ENCODE assay signal across 40 cellular contexts in the genomic region with DNA sequence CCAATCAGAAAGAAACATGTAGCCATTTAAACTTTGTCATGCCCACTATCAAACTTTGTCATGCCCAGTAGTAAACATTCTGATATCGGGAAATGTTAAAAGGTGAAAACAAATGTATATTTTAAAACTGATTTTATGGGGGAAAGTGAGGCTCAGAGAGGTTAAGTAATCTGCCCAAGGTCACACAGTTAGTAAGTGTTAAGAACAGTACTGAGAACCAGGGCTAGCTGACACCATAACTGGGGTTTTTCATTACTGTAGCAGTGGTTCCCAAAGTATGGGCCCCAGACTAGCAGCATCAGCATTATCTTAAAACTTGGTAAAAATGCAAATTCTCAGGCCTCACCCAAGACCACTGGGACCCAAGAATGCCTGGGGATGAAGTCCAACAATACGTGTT. TPM values are rescaled to one million over a fixed set of nuclear protein-coding genes. Genes with fewer than 3 reads are reported as not detected.
"Had no signal": no experiment of that assay in that cellular context is flagged by ENCODE, and none has a peak within 500 bp of the region (broad histone marks: within the 10 kb centered on the region; RNA-seq: fewer than 3 reads in every experiment).

No MANE protein-coding gene starts in this region.

- H3K36me3 ChIP-seq: adrenal gland, ascending aorta, brain microvascular endothelial cell, breast epithelium, cardiac muscle cell had no signal

- ATAC-seq: activated naive CD4-positive, alpha-beta T cell treated with anti-CD3 and anti-CD28 coated beads, Interleukin-2, amount 50 U/mL, for 72 hours; activated naive CD8-positive, alpha-beta T cell treated with anti-CD3 and anti-CD28 coated beads, Interleukin-2, amount 50 U/mL, for 24 hours; activated T-cell treated with anti-CD3 and anti-CD28 coated beads, Interleukin-2, amount 50 U/mL, for 4 hours; activated T-cell treated with anti-CD3 and anti-CD28 coated beads, Interleukin-2, amount 50 U/mL, for 72 hours; activated T-helper 17 cell treated with anti-CD3 and anti-CD28 coated beads, Interleukin-2, amount 50 U/mL, for 72 hours; body of pancreas had no signal

- FAIRE-seq: astrocyte, bronchial epithelial cell had no signal

- H3K27ac ChIP-seq: adrenal gland, ascending aorta, body of pancreas, brain microvascular endothelial cell, breast epithelium, cardiac muscle cell had no signal

- H3K9me3 ChIP-seq: adrenal gland, ascending aorta, body of pancreas, breast epithelium had no signal

- DNase-seq: activated effector memory CD4-positive, alpha-beta T cell treated with anti-CD3 and anti-CD28 coated beads, Interleukin-2, amount 50 U/mL, for 16 hours; activated effector memory CD4-positive, alpha-beta T cell treated with Interleukin-2 at 50 U/mL for 16 hours; activated gamma-delta T cell; activated gamma-delta T cell treated with Interleukin-2 at 50 U/mL for 16 hours; activated naive CD4-positive, alpha-beta T cell; activated naive CD4-positive, alpha-beta T cell treated with anti-CD3 and anti-CD28 coated beads for 36 hours; activated naive CD4-positive, alpha-beta T cell treated with anti-CD3 and anti-CD28 coated beads, Interleukin-2, amount 10 ng/mL, durations not matched to agents 7 days and 5 days; activated naive CD4-positive, alpha-beta T cell treated with anti-CD3 and anti-CD28 coated beads, Interleukin-2, amount 50 U/mL, for 16 hours; activated naive CD4-positive, alpha-beta T cell treated with Interleukin-2 at 50 U/mL for 16 hours; activated naive CD8-positive, alpha-beta T cell treated with anti-CD3 and anti-CD28 coated beads for 36 hours; activated naive CD8-positive, alpha-beta T cell treated with anti-CD3 and anti-CD28 coated beads, Interleukin-2, amount 10 ng/mL, durations not matched to agents 7 days and 5 days; activated naive CD8-positive, alpha-beta T cell treated with anti-CD3 and anti-CD28 coated beads, Interleukin-2, amount 50 U/mL, for 24 hours; activated T-cell treated with anti-CD3 and anti-CD28 coated beads, Interleukin-2, amount 50 U/mL, for 1 hour; activated T-cell treated with anti-CD3 and anti-CD28 coated beads, Interleukin-2, amount 50 U/mL, for 24 hours; activated T-cell treated with anti-CD3 and anti-CD28 coated beads, Interleukin-2, amount 50 U/mL, for 4 hours; activated T-cell treated with anti-CD3 and anti-CD28 coated beads, Interleukin-2, amount 50 U/mL, for 48 hours; activated T-cell treated with anti-CD3 and anti-CD28 coated beads, Interleukin-2, amount 50 U/mL, for 72 hours; adrenal gland; amniotic stem cell; amygdala; anterior cingulate cortex; aorta; body of pancreas; brain microvascular endothelial cell; caudate nucleus; central memory CD4-positive, alpha-beta T cell; cerebellar nuclear complex had no signal

- H3K4me3 ChIP-seq: adrenal gland, ascending aorta, body of pancreas, breast epithelium, cardiac muscle cell had no signal

- H3K36me3 Mint-ChIP-seq: activated naive CD4-positive, alpha-beta T cell treated with anti-CD3 and anti-CD28 coated beads, Interleukin-2, amount 50 U/mL, for 24 hours; activated naive CD4-positive, alpha-beta T cell treated with anti-CD3 and anti-CD28 coated beads, Interleukin-2, amount 50 U/mL, for 72 hours; activated naive CD8-positive, alpha-beta T cell had no signal

- H3K27ac Mint-ChIP-seq: activated naive CD4-positive, alpha-beta T cell treated with anti-CD3 and anti-CD28 coated beads for 36 hours; activated naive CD4-positive, alpha-beta T cell treated with anti-CD3 and anti-CD28 coated beads, Interleukin-2, amount 10 ng/mL, durations not matched to agents 7 days and 5 days; activated naive CD4-positive, alpha-beta T cell treated with anti-CD3 and anti-CD28 coated beads, Interleukin-2, amount 50 U/mL, for 24 hours; activated naive CD4-positive, alpha-beta T cell treated with anti-CD3 and anti-CD28 coated beads, Interleukin-2, amount 50 U/mL, for 72 hours; activated naive CD8-positive, alpha-beta T cell; activated naive CD8-positive, alpha-beta T cell treated with anti-CD3 and anti-CD28 coated beads for 36 hours; activated naive CD8-positive, alpha-beta T cell treated with anti-CD3 and anti-CD28 coated beads, Interleukin-2, amount 10 ng/mL, durations not matched to agents 7 days and 5 days; activated naive CD8-positive, alpha-beta T cell treated with anti-CD3 and anti-CD28 coated beads, Interleukin-2, amount 50 U/mL, for 24 hours; activated T-cell treated with anti-CD3 and anti-CD28 coated beads, Interleukin-2, amount 50 U/mL, for 24 hours; activated T-cell treated with anti-CD3 and anti-CD28 coated beads, Interleukin-2, amount 50 U/mL, for 72 hours; activated T-helper 1 cell treated with anti-CD3 and anti-CD28 coated beads, Interleukin-12 subunit alpha, Interleukin-12 subunit beta, Interleukin-2, Interleukin-4 antibody, amounts not matched to agents 30 ng/mL and 10 ng/mL and 1 ng/mL, durations not matched to agents 14 hours and 24 hours and 36 hours; activated T-helper 17 cell treated with anti-CD3 and anti-CD28 coated beads, Interleukin-2, amount 50 U/mL, for 72 hours; activated T-helper 2 cell treated with anti-CD3 and anti-CD28 coated beads, Interferon-gamma antibody, Interleukin-2, Interleukin-4, amounts not matched to agents 10 μg/mL and 5 μg/mL and 100 μg/mL, durations not matched to agents 14 hours and 24 hours and 36 hours; brain had no signal

- H3K27me3 Mint-ChIP-seq: activated naive CD4-positive, alpha-beta T cell treated with anti-CD3 and anti-CD28 coated beads, Interleukin-2, amount 50 U/mL, for 24 hours; activated naive CD8-positive, alpha-beta T cell had no signal

- H3K4me3 Mint-ChIP-seq: activated naive CD4-positive, alpha-beta T cell treated with anti-CD3 and anti-CD28 coated beads for 36 hours; activated naive CD4-positive, alpha-beta T cell treated with anti-CD3 and anti-CD28 coated beads, Interleukin-2, amount 10 ng/mL, durations not matched to agents 7 days and 5 days; activated naive CD4-positive, alpha-beta T cell treated with anti-CD3 and anti-CD28 coated beads, Interleukin-2, amount 50 U/mL, for 24 hours; activated naive CD8-positive, alpha-beta T cell; activated naive CD8-positive, alpha-beta T cell treated with anti-CD3 and anti-CD28 coated beads for 36 hours; activated naive CD8-positive, alpha-beta T cell treated with anti-CD3 and anti-CD28 coated beads, Interleukin-2, amount 10 ng/mL, durations not matched to agents 7 days and 5 days; activated naive CD8-positive, alpha-beta T cell treated with anti-CD3 and anti-CD28 coated beads, Interleukin-2, amount 50 U/mL, for 24 hours; activated T-cell treated with anti-CD3 and anti-CD28 coated beads, Interleukin-2, amount 50 U/mL, for 24 hours; activated T-cell treated with anti-CD3 and anti-CD28 coated beads, Interleukin-2, amount 50 U/mL, for 4 hours; activated T-cell treated with anti-CD3 and anti-CD28 coated beads, Interleukin-2, amount 50 U/mL, for 72 hours; activated T-helper 1 cell treated with anti-CD3 and anti-CD28 coated beads, Interleukin-12 subunit alpha, Interleukin-12 subunit beta, Interleukin-2, Interleukin-4 antibody, amounts not matched to agents 30 ng/mL and 10 ng/mL and 1 ng/mL, durations not matched to agents 14 hours and 24 hours and 36 hours; activated T-helper 17 cell treated with anti-CD3 and anti-CD28 coated beads, Interleukin-2, amount 50 U/mL, for 72 hours; brain; central memory CD8-positive, alpha-beta T cell had no signal

- H3K27me3 ChIP-seq: adrenal gland, ascending aorta, body of pancreas, brain microvascular endothelial cell, breast epithelium, cardiac muscle cell had no signal

- H3K4me1 Mint-ChIP-seq: activated T-helper 17 cell treated with anti-CD3 and anti-CD28 coated beads, Interleukin-2, amount 50 U/mL, for 72 hours; brain; central memory CD8-positive, alpha-beta T cell had no signal

- H3K4me1 ChIP-seq: adrenal gland, ascending aorta, body of pancreas, breast epithelium had no signal

- H3K9me3 Mint-ChIP-seq: activated naive CD4-positive, alpha-beta T cell treated with anti-CD3 and anti-CD28 coated beads for 36 hours; activated naive CD4-positive, alpha-beta T cell treated with anti-CD3 and anti-CD28 coated beads, Interleukin-2, amount 10 ng/mL, durations not matched to agents 7 days and 5 days; activated naive CD4-positive, alpha-beta T cell treated with anti-CD3 and anti-CD28 coated beads, Interleukin-2, amount 50 U/mL, for 24 hours; activated naive CD4-positive, alpha-beta T cell treated with anti-CD3 and anti-CD28 coated beads, Interleukin-2, amount 50 U/mL, for 72 hours; activated naive CD8-positive, alpha-beta T cell treated with anti-CD3 and anti-CD28 coated beads, Interleukin-2, amount 10 ng/mL, durations not matched to agents 7 days and 5 days; activated naive CD8-positive, alpha-beta T cell treated with anti-CD3 and anti-CD28 coated beads, Interleukin-2, amount 50 U/mL, for 24 hours; activated T-cell treated with anti-CD3 and anti-CD28 coated beads, Interleukin-2, amount 50 U/mL, for 24 hours; activated T-cell treated with anti-CD3 and anti-CD28 coated beads, Interleukin-2, amount 50 U/mL, for 4 hours; activated T-cell treated with anti-CD3 and anti-CD28 coated beads, Interleukin-2, amount 50 U/mL, for 72 hours; activated T-helper 1 cell treated with anti-CD3 and anti-CD28 coated beads, Interleukin-12 subunit alpha, Interleukin-12 subunit beta, Interleukin-2, Interleukin-4 antibody, amounts not matched to agents 30 ng/mL and 10 ng/mL and 1 ng/mL, durations not matched to agents 14 hours and 24 hours and 36 hours; activated T-helper 17 cell treated with anti-CD3 and anti-CD28 coated beads, Interleukin-2, amount 50 U/mL, for 72 hours; activated T-helper 2 cell treated with anti-CD3 and anti-CD28 coated beads, Interferon-gamma antibody, Interleukin-2, Interleukin-4, amounts not matched to agents 10 μg/mL and 5 μg/mL and 100 μg/mL, durations not matched to agents 14 hours and 24 hours and 36 hours; central memory CD8-positive, alpha-beta T cell had no signal

RNA-seq across cellular contexts. Expression of gene FRRS1L, which starts 9.9 kb away (rescaled TPM):
- total RNA-seq: activated naive CD4-positive, alpha-beta T cell treated with anti-CD3 and anti-CD28 coated beads for 36 hours; activated naive CD4-positive, alpha-beta T cell treated with anti-CD3 and anti-CD28 coated beads, Interleukin-2, amount 50 U/mL, for 72 hours; activated naive CD8-positive, alpha-beta T cell treated with anti-CD3 and anti-CD28 coated beads for 36 hours; activated naive CD8-positive, alpha-beta T cell treated with anti-CD3 and anti-CD28 coated beads, Interleukin-2, amount 10 ng/mL, durations not matched to agents 7 days and 5 days; activated T-cell treated with anti-CD3 and anti-CD28 coated beads, Interleukin-2, amount 50 U/mL, for 72 hours; activated T-helper 1 cell treated with anti-CD3 and anti-CD28 coated beads, Interleukin-12 subunit alpha, Interleukin-12 subunit beta, Interleukin-2, Interleukin-4 antibody, amounts not matched to agents 30 ng/mL and 10 ng/mL and 1 ng/mL, durations not matched to agents 14 hours and 24 hours and 36 hours; activated T-helper 17 cell treated with anti-CD3 and anti-CD28 coated beads, Interleukin-2, amount 50 U/mL, for 72 hours; activated T-helper 2 cell treated with anti-CD3 and anti-CD28 coated beads, Interferon-gamma antibody, Interleukin-2, Interleukin-4, amounts not matched to agents 10 μg/mL and 5 μg/mL and 100 μg/mL, durations not matched to agents 14 hours and 24 hours and 36 hours; bronchial epithelial cell had no signal
